ENCODE assay signal across 11 cellular contexts in the genomic region with DNA sequence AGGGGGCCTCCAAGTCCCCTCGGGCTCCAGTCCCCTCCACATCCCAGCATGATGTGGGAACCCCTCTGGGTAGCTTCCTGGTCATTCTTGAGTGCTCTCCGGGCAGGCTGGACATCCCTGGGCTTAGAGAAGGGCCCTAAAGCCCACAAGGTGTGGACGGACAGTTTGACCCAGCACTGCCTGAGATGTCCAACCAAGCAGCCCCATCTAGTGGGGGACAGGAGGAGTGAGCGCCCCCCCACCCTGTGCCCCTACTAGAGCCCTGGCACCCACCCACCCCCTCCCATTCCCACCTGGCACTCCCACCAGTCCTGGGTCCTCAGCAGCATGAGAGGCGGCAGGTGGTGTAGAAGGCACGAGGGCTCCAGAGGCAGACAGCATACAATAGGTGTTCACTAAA. TPM values are rescaled to one million over a fixed set of nuclear protein-coding genes. Genes with fewer than 3 reads are reported as not detected.
A peak's percentile ranks its signal among the peaks of the same experiment; 100 is the strongest.
DNase-seq lines count a peak whose midpoint lies in the region; ATAC-seq, FAIRE-seq and TF ChIP-seq lines count a peak whose summit lies in the region.
"Had no signal": no experiment of that assay in that cellular context is flagged by ENCODE, and none has a peak within 500 bp of the region (broad histone marks: within the 10 kb centered on the region; RNA-seq: fewer than 3 reads in every experiment).

No MANE protein-coding gene starts in this region.

- H3K4me3 ChIP-seq in A673 (ENCODE audit: low read depth, low read length, poor library complexity, severe bottlenecking): no peak overlapping the region
- H3K4me3 ChIP-seq: testis had no signal

- no peaks in the 10 kb centered on the region for H3K27me3 ChIP-seq in A673 (replicated peaks; ENCODE audit: insufficient read depth, low read depth, low read length, poor library complexity)
- H3K27me3 ChIP-seq: testis had no signal

- peaks cover 7% of the 10 kb centered on the region for H3K9me3 Mint-ChIP-seq in WTC11

- H3K36me3 Mint-ChIP-seq in WTC11: peaks cover 6% of the 10 kb centered on the region; the same call in 1 of the 2 replicates

- H3K27ac Mint-ChIP-seq in WTC11: no peak overlapping the region

- CTCF ChIA-PET in A673 (lab: Charles Lee) (no interaction called here), WTC11 (lab: Charles Lee) (interaction anchor here (0.6 to 3.8 kb wide), 6 partner anchors 14 to 124 kb away, joined by 3 to 34 read pairs (median 3); no protein-coding TSS in a partner anchor)

- H3K4me1 ChIP-seq in A673 (ENCODE audit: insufficient read depth, low read length, poor library complexity, severe bottlenecking): peaks cover 5% of the 10 kb centered on the region

- peaks cover 13% of the 10 kb centered on the region for H3K4me1 Mint-ChIP-seq in WTC11

- BruUV-seq in A673 (replicated peaks; lab: Mats Ljungman, UMichigan): no TSS peak

- TF ChIP-seq CTCF in A673 (conservative IDR thresholded peaks at IDR 0.05; ENCODE audit: low read depth, low read length) (peak; percentile 31; the same call in 1 of the 2 replicates), GM13977 (IDR thresholded peaks at IDR 0.05; ENCODE audit: extremely low read depth, insufficient read depth, missing control alignments) (peak; percentile 34), WTC11 (IDR thresholded peaks at IDR 0.05) (no peak)

- H3K27me3 Mint-ChIP-seq in WTC11 (ENCODE audit: low read depth): no peaks in the 10 kb centered on the region; the same call in 1 of the 2 replicates

- no peak for FAIRE-seq in H54 (lab: Jason Lieb, UNC)

- ATAC-seq in WTC11 (peak; percentile 65), left colon (peak; percentile 35)

- intact Hi-C loops in A673 (cut with micrococcal nuclease; ENCODE audit: unreplicated experiment): loop anchor here (5.0 kb wide), 1 partner anchor 107 kb away; no protein-coding TSS in a partner anchor
- intact Hi-C loops in left colon (cut with DNase I, micrococcal nuclease): loop anchor here in 1 of 2 donors (10.0 kb wide), 1 partner anchor 99 kb away; no protein-coding TSS in a partner anchor

- in situ Hi-C loops in GM13977 (cut with MboI; ENCODE audit: low pct_unique_long_range_greater_than_20kb, low sequenced_read_pairs, unreplicated experiment): no loop called here

- no peak for TF ChIP-seq POLR2A in H54 (IDR thresholded peaks at IDR 0.05; ENCODE audit: low read depth, low read length)

- POLR2A ChIA-PET in A673 (lab: Charles Lee; ENCODE audit: low non-redundant PET): no interaction called here
- POLR2A ChIA-PET in WTC11 (lab: Charles Lee): no interaction called here

- no peak overlapping the region for H3K4me3 Mint-ChIP-seq in WTC11

- no peak for DNase-seq in A673 (ENCODE audit: low spot score)
- no peak for DNase-seq in GM13977 (ENCODE audit: low spot score)
- peak; percentile 43 for DNase-seq in WTC11 (ENCODE audit: low spot score)
- peak in 1 of 2 donors; percentile 29 for DNase-seq in left colon
- DNase-seq in MV-4-11 (lab: John Stamatoyannopoulos, UW): no peak
- DNase-seq in H54 (ENCODE audit: insufficient read length, low spot score): no peak
- no peak for DNase-seq in NCI-H1417 treated with DMSO at 0.1 percent for 48 hours (lab: John Stamatoyannopoulos, UW)
- DNase-seq in stimulated activated CD4-positive, alpha-beta T cell treated with anti-CD3 and anti-CD28 coated beads, Interleukin-4, amount 100 ng/mL, for 24 hours: no peak
- DNase-seq: occipital lobe had no signal

- no peak overlapping the region for H3K27ac ChIP-seq in A673 (ENCODE audit: low read depth, low read length, poor library complexity, severe bottlenecking)

- H3K9me3 ChIP-seq in A673 (ENCODE audit: low read depth, low read length, poor library complexity, severe bottlenecking): no peaks in the 10 kb centered on the region
- H3K9me3 ChIP-seq: testis had no signal

- no peaks in the 10 kb centered on the region for H3K36me3 ChIP-seq in A673 (ENCODE audit: insufficient read depth, low read length, poor library complexity, severe bottlenecking)

TF ChIP-seq in WTC11, 78 proteins besides CTCF, POLR2A, EP300 and RAD21:
- TF ChIP-seq USF1 (CRISPR knock-in tag; IDR thresholded peaks at IDR 0.05) (no peak), ZNF671 (CRISPR knock-in tag; IDR thresholded peaks at IDR 0.05) (no peak)
- TF ChIP-seq, protein P1, sequence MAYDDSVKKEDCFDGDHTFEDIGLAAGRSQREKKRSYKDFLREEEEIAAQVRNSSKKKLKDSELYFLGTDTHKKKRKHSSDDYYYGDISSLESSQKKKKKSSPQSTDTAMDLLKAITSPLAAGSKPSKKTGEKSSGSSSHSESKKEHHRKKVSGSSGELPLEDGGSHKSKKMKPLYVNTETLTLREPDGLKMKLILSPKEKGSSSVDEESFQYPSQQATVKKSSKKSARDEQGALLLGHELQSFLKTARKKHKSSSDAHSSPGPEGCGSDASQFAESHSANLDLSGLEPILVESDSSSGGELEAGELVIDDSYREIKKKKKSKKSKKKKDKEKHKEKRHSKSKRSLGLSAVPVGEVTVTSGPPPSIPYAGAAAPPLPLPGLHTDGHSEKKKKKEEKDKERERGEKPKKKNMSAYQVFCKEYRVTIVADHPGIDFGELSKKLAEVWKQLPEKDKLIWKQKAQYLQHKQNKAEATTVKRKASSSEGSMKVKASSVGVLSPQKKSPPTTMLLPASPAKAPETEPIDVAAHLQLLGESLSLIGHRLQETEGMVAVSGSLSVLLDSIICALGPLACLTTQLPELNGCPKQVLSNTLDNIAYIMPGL (CRISPR knock-in tag; IDR thresholded peaks at IDR 0.05): no peak

RNA-seq across cellular contexts. Expression of gene CYP27C1, which starts 45.9 kb away (rescaled TPM):
- total RNA-seq in A673 (2021) (3.0 and 4.2 TPM in 2 replicates), WTC11 (2021) (2.1 to 2.9 TPM (median 2.4 TPM) in 3 replicates), left colon (under 1 TPM; 0.12 to 0.34 TPM)
- total RNA-seq: dermis microvascular lymphatic vessel endothelial cell had no signal
